22 cellular contexts compared by ENCODE assay signal in genomic region chr11:113871331-113871730, GRCh38. TPM values are rescaled to one million over a fixed set of nuclear protein-coding genes. Genes with fewer than 3 reads are reported as not detected.
DNase-seq lines count a peak whose midpoint lies in the region; ATAC-seq, FAIRE-seq and TF ChIP-seq lines count a peak whose summit lies in the region.
"Had no signal": no experiment of that assay in that cellular context is flagged by ENCODE, and none has a peak within 500 bp of the region (broad histone marks: within the 10 kb centered on the region; RNA-seq: fewer than 3 reads in every experiment).

No MANE protein-coding gene starts in this region.

- H3K79me1 ChIP-seq in H1 (ENCODE audit: low read depth, low read length), result peaks cover 4% of the 10 kb centered on the region; the same call in 1 of the 2 replicates

- H3K4me2 ChIP-seq in Loucy (ENCODE audit: low read depth, low read length, poor library complexity, severe bottlenecking) (peak overlapping the region; percentile 90), H1 (ENCODE audit: insufficient read depth in 1 of 2, low read depth in 2 of 2, low read length in 2 of 2) (peak overlapping the region in 1 of 2 experiments; percentile 32; a peak in 1 of 4 replicates)

- no peaks in the 10 kb centered on the region for H3F3A ChIP-seq in Loucy (ENCODE audit: low read depth)

- peaks cover 10% of the 10 kb centered on the region for H3K23me2 ChIP-seq in H1 (ENCODE audit: low read depth, low read length)

- H2BK20ac ChIP-seq in H1 (ENCODE audit: low read length), result no peak overlapping the region; the same call in 1 of the 2 replicates

- no peak for DNase-seq in CD8-positive, alpha-beta memory T cell
- DNase-seq in H1 (ENCODE audit: low read depth in 1 of 2, low spot score in 2 of 2), result no peak
- DNase-seq in natural killer cell, result no peak
- DNase-seq in mucosa of descending colon, result no peak
- no peak for DNase-seq in activated CD4-positive, alpha-beta T cell treated with anti-CD3 and anti-CD28 coated beads, Interleukin-2, amount 50 U/mL, for 1 hour
- DNase-seq in sciatic nerve (ENCODE audit: low spot score), result no peak
- DNase-seq: CD4-positive, alpha-beta memory T cell; foreskin fibroblast; H7; kidney glomerular epithelial cell; NCI-H1417 treated with DMSO at 0.1 percent for 48 hours; stimulated activated CD4-positive, alpha-beta T cell treated with anti-CD3 and anti-CD28 coated beads, Interleukin-4, amount 100 ng/mL, for 4 hours had no signal

- H3K9ac ChIP-seq in Loucy (ENCODE audit: low read depth, low read length, poor library complexity, severe bottlenecking), result peak overlapping the region; percentile 29
- no peak overlapping the region for H3K9ac ChIP-seq in H1 (replicated peaks in 1 of 4; ENCODE audit: extremely low read depth in 1 of 4, low read depth in 3 of 4, low read length in 3 of 4)

- H3K27me3 ChIP-seq in CD8-positive, alpha-beta memory T cell (ENCODE audit: insufficient read depth, low read length, poor library complexity, severe bottlenecking), result no peaks in the 10 kb centered on the region
- no peaks in the 10 kb centered on the region for H3K27me3 ChIP-seq in Loucy (ENCODE audit: insufficient read depth, low read length, poor library complexity, severe bottlenecking)
- H3K27me3 ChIP-seq in H1 (replicated peaks in 1 of 4; ENCODE audit: control insufficient read depth in 3 of 4, extremely low read depth in 1 of 4, insufficient read depth in 3 of 4, low read length in 3 of 4), result no peaks in the 10 kb centered on the region

- no peak for TF ChIP-seq POLR2A in H1 (IDR thresholded peaks at IDR 0.05; ENCODE audit: control extremely low read depth in 1 of 2, low read depth in 2 of 2, low read length in 2 of 2)

- H3K23ac ChIP-seq in H1 (ENCODE audit: insufficient read length), result no peak overlapping the region

- no peak overlapping the region for H2BK12ac ChIP-seq in H1 (ENCODE audit: low read depth, low read length)

- POLR2A ChIA-PET in CD8-positive, alpha-beta memory T cell (lab: Charles Lee), result interaction anchor here (0.5 kb wide), 1 partner anchor 88 kb away, joined by 5 read pairs; no protein-coding TSS in a partner anchor
- POLR2A ChIA-PET in H1 (lab: Charles Lee; ENCODE audit: partially characterized antibody), result interaction anchor here (1.0 to 8.0 kb wide), 5 partner anchors 9 to 65 kb away, joined by 3 to 91 read pairs (median 11); no protein-coding TSS in a partner anchor

- no peak overlapping the region for H3K4me3 ChIP-seq in CD8-positive, alpha-beta memory T cell (ENCODE audit: low read length)
- H3K4me3 ChIP-seq in Loucy (ENCODE audit: low read length, poor library complexity, severe bottlenecking) (peak overlapping the region; percentile 22), H1 (ENCODE audit: extremely low read depth in 1 of 4, insufficient read depth in 2 of 4, low read depth in 3 of 4, low read length in 4 of 4) (no peak overlapping the region), mucosa of descending colon (no peak overlapping the region)
- H3K4me3 ChIP-seq: coronary artery had no signal

- no peaks in the 10 kb centered on the region for H3K9me3 Mint-ChIP-seq in CD8-positive, alpha-beta memory T cell
- no peaks in the 10 kb centered on the region for H3K9me3 Mint-ChIP-seq in natural killer cell
- H3K9me3 Mint-ChIP-seq: activated T-helper 1 cell treated with anti-CD3 and anti-CD28 coated beads, Interleukin-12 subunit alpha, Interleukin-12 subunit beta, Interleukin-2, Interleukin-4 antibody, amounts not matched to agents 30 ng/mL and 10 ng/mL and 1 ng/mL, durations not matched to agents 14 hours and 24 hours and 36 hours; type B pancreatic cell had no signal

- H2BK15ac ChIP-seq in H1 (ENCODE audit: low read length), result peak overlapping the region; percentile 21; the same call in 1 of the 2 replicates

- H4K5ac ChIP-seq in H1 (ENCODE audit: insufficient read length, low read depth, low read length), result no peak overlapping the region

- no peak overlapping the region for H2BK5ac ChIP-seq in H1 (ENCODE audit: low read depth, low read length)

- no peak overlapping the region for H4K8ac ChIP-seq in H1 (ENCODE audit: extremely low read depth, insufficient read depth, low read length)

- intact Hi-C loops in natural killer cell (cut with micrococcal nuclease) (loop anchor here (10.0 kb wide), 2 partner anchors 97 to 533 kb away; partner anchors contain the start of genes C11orf71, CLDN25, RBM7 and ZW10), mucosa of descending colon (cut with DNase I, micrococcal nuclease) (no loop called here), sciatic nerve (cut with DNase I) (no loop called here)

- CTCF ChIA-PET in CD8-positive, alpha-beta memory T cell (lab: Charles Lee), result no interaction called here
- CTCF ChIA-PET in H1 (lab: Charles Lee; ENCODE audit: partially characterized antibody), result interaction anchor here (0.9 to 1.6 kb wide), 5 partner anchors 12 to 390 kb away, joined by 3 to 4 read pairs (median 3); partner anchors contain the start of gene HTR3B

- peaks cover 64% of the 10 kb centered on the region for H3K79me2 ChIP-seq in Loucy (ENCODE audit: insufficient read depth, low read length)
- peaks cover 11 to 87% of the 10 kb centered on the region in 2 experiments for H3K79me2 ChIP-seq in H1 (ENCODE audit: control insufficient read depth in 1 of 2, insufficient read depth in 2 of 2, low read length in 2 of 2)

- no peak overlapping the region for H3K56ac ChIP-seq in H1 (replicated peaks; ENCODE audit: insufficient read length, low read depth, low read length)

- H3K14ac ChIP-seq in H1 (ENCODE audit: insufficient read length), result no peak overlapping the region

- FAIRE-seq in H1 (lab: Jason Lieb, UNC), result no peak
- FAIRE-seq: endometrium had no signal

- no peak overlapping the region for H2BK120ac ChIP-seq in H1 (replicated peaks; ENCODE audit: low read depth, low read length)

- H3K27ac ChIP-seq in CD8-positive, alpha-beta memory T cell (ENCODE audit: low read depth, low read length), result no peak overlapping the region
- no peak overlapping the region for H3K27ac ChIP-seq in H1 (ENCODE audit: low read depth, low read length)
- H3K27ac ChIP-seq: coronary artery had no signal

- H3K4me3 Mint-ChIP-seq in CD8-positive, alpha-beta memory T cell, result peak overlapping the region in 6 of 7 donors; percentile 11 to 77 (median 15)
- H3K4me3 Mint-ChIP-seq in natural killer cell, result peak overlapping the region; percentile 71
- H3K4me3 Mint-ChIP-seq: activated naive CD8-positive, alpha-beta T cell had no signal

- H3K9me2 ChIP-seq in Loucy (replicated peaks; ENCODE audit: low read depth, low read length), result no peaks in the 10 kb centered on the region

- peaks cover 0 to 2% of the 10 kb centered on the region in 2 donors for H3K27me3 Mint-ChIP-seq in CD8-positive, alpha-beta memory T cell
- H3K27me3 Mint-ChIP-seq in natural killer cell (ENCODE audit: low read depth in 2 of 2), result no peaks in the 10 kb centered on the region
- H3K27me3 Mint-ChIP-seq: activated naive CD8-positive, alpha-beta T cell; CD4-positive, alpha-beta memory T cell had no signal

- peak overlapping the region in 6 of 8 donors; percentile 9 to 56 (median 48) for H3K27ac Mint-ChIP-seq in CD8-positive, alpha-beta memory T cell
- H3K27ac Mint-ChIP-seq in natural killer cell, result peak overlapping the region; percentile 82 to 88
- H3K27ac Mint-ChIP-seq: activated naive CD8-positive, alpha-beta T cell; activated T-helper 1 cell treated with anti-CD3 and anti-CD28 coated beads, Interleukin-12 subunit alpha, Interleukin-12 subunit beta, Interleukin-2, Interleukin-4 antibody, amounts not matched to agents 30 ng/mL and 10 ng/mL and 1 ng/mL, durations not matched to agents 14 hours and 24 hours and 36 hours; CD4-positive, alpha-beta memory T cell; type B pancreatic cell had no signal

- no peak overlapping the region for H2AK5ac ChIP-seq in H1 (ENCODE audit: low read depth, low read length)

- TF ChIP-seq RAD21 in H1 (IDR thresholded peaks at IDR 0.05 in 1 of 2, conservative IDR thresholded peaks at IDR 0.05 in 1 of 2; ENCODE audit: low read depth in 2 of 2, low read length in 2 of 2), result no peak

- no peak overlapping the region for H4K91ac ChIP-seq in H1 (replicated peaks; ENCODE audit: insufficient read length, low read length)

- no peak overlapping the region for H3K18ac ChIP-seq in H1 (ENCODE audit: extremely low read depth, low read length)

- H3K4ac ChIP-seq in H1 (replicated peaks; ENCODE audit: insufficient read length, low read depth, low read length), result no peak overlapping the region

- no peaks in the 10 kb centered on the region for H3K36me3 ChIP-seq in CD8-positive, alpha-beta memory T cell (ENCODE audit: insufficient read depth, low read length)
- H3K36me3 ChIP-seq in Loucy (ENCODE audit: insufficient read depth, low read length) (no peaks in the 10 kb centered on the region), H1 (ENCODE audit: control insufficient read depth in 2 of 4, insufficient read depth in 4 of 4, low read length in 3 of 4) (peaks cover 2 to 47% (median 6%) of the 10 kb centered on the region in 4 experiments; a peak in 5 of 8 replicates), mucosa of descending colon (ENCODE audit: low read depth) (no peaks in the 10 kb centered on the region)

- no peak overlapping the region for H2AFZ ChIP-seq in Loucy (ENCODE audit: low read length)
- no peak overlapping the region for H2AFZ ChIP-seq in H1 (ENCODE audit: low read length)

- H3K36me3 Mint-ChIP-seq in CD8-positive, alpha-beta memory T cell, result peaks cover 0 to 21% (median 9%) of the 10 kb centered on the region in 3 donors
- no peaks in the 10 kb centered on the region for H3K36me3 Mint-ChIP-seq in natural killer cell

- H3K4me1 Mint-ChIP-seq in CD8-positive, alpha-beta memory T cell, result peaks cover 58 to 77% (median 71%) of the 10 kb centered on the region in 3 donors
- peaks cover 86 to 89% of the 10 kb centered on the region in 2 donors for H3K4me1 Mint-ChIP-seq in natural killer cell

- H3K9me3 ChIP-seq in CD8-positive, alpha-beta memory T cell (ENCODE audit: low read length), result no peaks in the 10 kb centered on the region
- no peaks in the 10 kb centered on the region for H3K9me3 ChIP-seq in Loucy (ENCODE audit: insufficient read depth, low read depth, low read length)
- H3K9me3 ChIP-seq in H1 (ENCODE audit: insufficient read depth in 2 of 2, low read depth in 1 of 2, low read length in 1 of 2), result no peaks in the 10 kb centered on the region
- no peaks in the 10 kb centered on the region for H3K9me3 ChIP-seq in mucosa of descending colon

- WGBS in H1 (ENCODE audit: extremely low coverage in 1 of 2, insufficient coverage in 1 of 2, insufficient read length in 1 of 2, insufficient replicate concordance in 2 of 2, low coverage in 1 of 2, low lambda C conversion rate in 2 of 2, missing lambda C conversion rate in 1 of 2), 2 experiments, result 97% methylated on average over 3 of the region's 3 CpGs; no CpG with 5 or more reads in 1 of the 2 experiments

- no peak for TF ChIP-seq EP300 in H1 (IDR thresholded peaks at IDR 0.05; ENCODE audit: borderline replicate concordance in 1 of 2, low read depth in 2 of 2, low read length in 2 of 2)

- ATAC-seq in natural killer cell, result no peak
- ATAC-seq in mucosa of descending colon, result no peak
- ATAC-seq in HG03196 (IDR thresholded peaks at IDR 0.05; ENCODE audit: unreplicated experiment), result no peak
- ATAC-seq in sciatic nerve, result no peak

- H4K20me1 ChIP-seq in Loucy (ENCODE audit: insufficient read depth, low read length, poor library complexity, severe bottlenecking) (peaks cover 21% of the 10 kb centered on the region), H1 (replicated peaks in 1 of 2; ENCODE audit: control insufficient read depth in 1 of 2, insufficient read depth in 2 of 2, low read length in 2 of 2) (peaks cover 5 to 9% of the 10 kb centered on the region in 2 experiments)

- peaks cover 25% of the 10 kb centered on the region for H3K4me1 ChIP-seq in CD8-positive, alpha-beta memory T cell (ENCODE audit: insufficient read depth, low read length)
- H3K4me1 ChIP-seq in Loucy (ENCODE audit: insufficient read depth, low read length, poor library complexity, severe bottlenecking), result peaks cover 50% of the 10 kb centered on the region
- H3K4me1 ChIP-seq in H1 (replicated peaks in 1 of 4; ENCODE audit: control insufficient read depth in 3 of 4, insufficient read depth in 4 of 4, low read length in 3 of 4), result peaks cover 3 to 8% (median 6%) of the 10 kb centered on the region in 4 experiments; a peak in 4 of 7 replicates
- peaks cover 9% of the 10 kb centered on the region for H3K4me1 ChIP-seq in mucosa of descending colon (ENCODE audit: low read depth)

- TF ChIP-seq CTCF in Loucy (conservative IDR thresholded peaks at IDR 0.05; ENCODE audit: low read length) (no peak), H1 (IDR thresholded peaks at IDR 0.05; ENCODE audit: control extremely low read depth in 1 of 3, insufficient read depth in 1 of 3, low read depth in 1 of 3, low read length in 3 of 3) (no peak), natural killer cell (IDR thresholded peaks at IDR 0.05) (no peak), mucosa of descending colon (IDR thresholded peaks at IDR 0.05) (no peak)

RNA-seq across cellular contexts. Expression of gene USP28, which starts 4.0 kb away (rescaled TPM):
- total RNA-seq in CD8-positive, alpha-beta memory T cell, result 10 to 100 TPM; 18.7 to 21.4 TPM
- polyA plus RNA-seq in CD8-positive, alpha-beta memory T cell, result 63.1 TPM
- total RNA-seq in H1 (2021; fragmentation: NEBNext Ultra II Directional; extraction: Animal tissue kit (Norgen Biotek cat#: 25700)), result 110 and 119 TPM in 2 replicates
- polyA plus RNA-seq in H1 (2011; rRNA removed), result 54.0 and 82.6 TPM in 2 replicates
- polyA plus RNA-seq in H1 (2011; cell fraction: cytosol; rRNA removed), result 81.9 TPM
- 144 TPM for polyA plus RNA-seq in H1 (2011; cell fraction: nucleus; rRNA removed)
- polyA plus RNA-seq in H1 (2012, experiment 1 of 2), result 58.4 to 104 TPM (median 79.7 TPM) in 4 replicates
- 7.9 TPM for polyA plus RNA-seq in H1 (2012, experiment 2 of 2)
- polyA plus RNA-seq in H1 (2013, experiment 1 of 2), result 61.1 TPM
- polyA plus RNA-seq in H1 (2013, experiment 2 of 2), result 63.0 TPM
- polyA minus RNA-seq in H1 (2011; rRNA and poly(A)+ RNA removed), result 177 and 222 TPM in 2 replicates
- 83.5 TPM for polyA minus RNA-seq in H1 (2011; cell fraction: cytosol; rRNA and poly(A)+ RNA removed)
- polyA minus RNA-seq in H1 (2011; cell fraction: nucleus; rRNA and poly(A)+ RNA removed), result 156 TPM
- total RNA-seq in natural killer cell (100 to 1,000 TPM; 118 to 160 (median 132) TPM), mucosa of descending colon (10 to 100 TPM; 17.1 to 33.7 (median 20.2) TPM), sciatic nerve (23.0 TPM)

RNA-seq across cellular contexts. Expression of gene HTR3B, which starts 33.3 kb away (rescaled TPM):
- total RNA-seq in CD8-positive, alpha-beta memory T cell, result not detected
- not detected for polyA plus RNA-seq in CD8-positive, alpha-beta memory T cell
- not detected in 2 replicates for total RNA-seq in H1 (2021; fragmentation: NEBNext Ultra II Directional; extraction: Animal tissue kit (Norgen Biotek cat#: 25700))
- polyA plus RNA-seq in H1 (2011; rRNA removed), result not detected in 2 replicates
- not detected for polyA plus RNA-seq in H1 (2011; cell fraction: cytosol; rRNA removed)
- not detected for polyA plus RNA-seq in H1 (2011; cell fraction: nucleus; rRNA removed)
- not detected in 4 replicates for polyA plus RNA-seq in H1 (2012, experiment 1 of 2)
- polyA plus RNA-seq in H1 (2012, experiment 2 of 2), result not detected
- polyA plus RNA-seq in H1 (2013, experiment 1 of 2), result not detected
- not detected for polyA plus RNA-seq in H1 (2013, experiment 2 of 2)
- polyA minus RNA-seq in H1 (2011; rRNA and poly(A)+ RNA removed), result not detected in 2 replicates
- not detected for polyA minus RNA-seq in H1 (2011; cell fraction: cytosol; rRNA and poly(A)+ RNA removed)
- not detected for polyA minus RNA-seq in H1 (2011; cell fraction: nucleus; rRNA and poly(A)+ RNA removed)
- total RNA-seq in natural killer cell (not detected), mucosa of descending colon (not detected), sciatic nerve (not detected)
- total RNA-seq: activated T-helper 1 cell treated with anti-CD3 and anti-CD28 coated beads, Interleukin-12 subunit alpha, Interleukin-12 subunit beta, Interleukin-2, Interleukin-4 antibody, amounts not matched to agents 30 ng/mL and 10 ng/mL and 1 ng/mL, durations not matched to agents 14 hours and 24 hours and 36 hours; CD4-positive, alpha-beta memory T cell; H7; mesenteric fat pad; pulmonary artery endothelial cell had no signal
- polyA plus RNA-seq: CD4-positive, alpha-beta memory T cell; neural cell had no signal
